8 cellular contexts compared by ENCODE assay signal in the genomic region with DNA sequence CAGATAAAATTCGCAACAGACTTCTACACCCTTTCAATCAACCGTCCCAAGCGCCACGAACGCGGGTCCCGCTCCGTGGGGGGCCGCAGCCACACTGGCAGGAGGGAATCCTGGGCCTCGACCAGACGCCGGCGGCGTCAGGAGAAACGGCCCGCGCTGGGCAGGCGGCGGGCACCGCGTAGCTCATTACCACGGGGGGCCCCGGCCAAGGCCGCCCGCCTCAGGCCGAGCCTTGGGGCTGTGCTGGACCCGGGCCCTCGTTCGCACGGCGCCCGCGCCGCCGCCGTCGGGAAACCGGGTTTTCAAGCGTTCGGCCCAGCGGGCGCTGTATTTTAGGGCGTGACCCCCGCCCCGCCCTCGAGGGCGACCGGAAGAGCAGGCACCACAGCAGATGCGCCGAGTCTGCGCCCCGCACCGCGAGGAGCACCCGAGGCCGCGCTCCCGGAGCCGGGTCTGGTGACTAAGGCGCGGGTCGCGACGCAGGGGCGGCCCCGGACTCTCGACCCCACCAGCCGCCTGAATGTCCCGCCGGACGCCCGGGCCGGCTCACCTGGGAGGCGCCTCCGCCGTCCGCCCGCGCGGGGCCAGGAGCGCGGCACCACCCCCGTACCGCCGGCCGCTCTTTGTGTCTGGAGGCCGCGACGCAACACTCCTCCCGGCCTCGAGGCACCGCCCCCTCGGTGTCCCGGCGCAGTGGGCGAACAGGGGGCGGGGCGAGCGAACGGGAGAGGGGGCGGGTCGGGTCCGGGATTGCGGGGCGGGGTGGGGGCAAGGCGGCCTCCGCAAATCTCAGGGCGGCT. TPM values are rescaled to one million over a fixed set of nuclear protein-coding genes. Genes with fewer than 3 reads are reported as not detected.
DNase-seq lines count a peak whose midpoint lies in the region; ATAC-seq and TF ChIP-seq lines count a peak whose summit lies in the region.

Gene NINL, minus strand, starts transcription at position 627 of the 800 bp plus-strand sequence. CDS start 58,944 bp downstream, outside the sequence.

- peak within 1 kb of the TSS; percentile 58 for H3K27ac Mint-ChIP-seq in activated T-helper 2 cell treated with anti-CD3 and anti-CD28 coated beads, Interferon-gamma antibody, Interleukin-2, Interleukin-4, amounts not matched to agents 10 μg/mL and 5 μg/mL and 100 μg/mL, durations not matched to agents 14 hours and 24 hours and 36 hours
- peak within 1 kb of the TSS; percentile 99 for H3K27ac Mint-ChIP-seq in nephron progenitor cell

- peaks cover 4% of the 10 kb centered on the region for H3K4me1 ChIP-seq in testis

- H3K4me3 ChIP-seq in fibroblast of villous mesenchyme (ENCODE audit: low read depth, low read length) (peak within 1 kb of the TSS; percentile 67), testis (peak within 1 kb of the TSS; percentile 77 to 83)

- POLR2A ChIA-PET in HEK293T (lab: Yijun Ruan, JAX): interaction anchor here (0.9 to 1.1 kb wide), 5 partner anchors 11 to 176 kb away, joined by 3 to 6 read pairs (median 3); no protein-coding TSS in a partner anchor

- TF ChIP-seq POLR2A in testis (IDR thresholded peaks at IDR 0.05): no peak

- no peaks in the 10 kb centered on the region for H3K9me3 ChIP-seq in testis

- no peaks in the 10 kb centered on the region for H3K9me3 Mint-ChIP-seq in activated T-helper 2 cell treated with anti-CD3 and anti-CD28 coated beads, Interferon-gamma antibody, Interleukin-2, Interleukin-4, amounts not matched to agents 10 μg/mL and 5 μg/mL and 100 μg/mL, durations not matched to agents 14 hours and 24 hours and 36 hours
- H3K9me3 Mint-ChIP-seq in nephron progenitor cell: peaks cover 3% of the 10 kb centered on the region

- CTCF ChIA-PET in HEK293T (lab: Yijun Ruan, JAX): no interaction called here

- no peak for ATAC-seq in GM21447 (IDR thresholded peaks at IDR 0.05; ENCODE audit: unreplicated experiment)

- peak within 1 kb of the TSS; percentile 80 for H3K4me3 Mint-ChIP-seq in activated T-helper 2 cell treated with anti-CD3 and anti-CD28 coated beads, Interferon-gamma antibody, Interleukin-2, Interleukin-4, amounts not matched to agents 10 μg/mL and 5 μg/mL and 100 μg/mL, durations not matched to agents 14 hours and 24 hours and 36 hours (ENCODE audit: low read depth)
- H3K4me3 Mint-ChIP-seq in nephron progenitor cell: peak within 1 kb of the TSS; percentile 96

- H3K27me3 ChIP-seq in testis: no peaks in the 10 kb centered on the region

- peak; percentile 26 for DNase-seq in DMS114 treated with DMSO at 0.1 percent for 48 hours (lab: John Stamatoyannopoulos, UW; ENCODE audit: unreplicated experiment)
- DNase-seq in HEK293T (ENCODE audit: extremely low spot score): peak; percentile 72
- DNase-seq in NCI-H748 treated with DMSO at 0.1 percent for 48 hours (lab: John Stamatoyannopoulos, UW): peak; percentile 31
- DNase-seq in activated T-helper 2 cell treated with anti-CD3 and anti-CD28 coated beads, Interferon-gamma antibody, Interleukin-2, Interleukin-4, amounts not matched to agents 10 μg/mL and 5 μg/mL and 100 μg/mL, durations not matched to agents 14 hours and 24 hours and 36 hours (ENCODE audit: low spot score): peak; percentile 52
- peak; percentile 59 for DNase-seq in fibroblast of villous mesenchyme (ENCODE audit: low read depth)
- peak; percentile 91 for DNase-seq in nephron progenitor cell
- peak; percentile 78 for DNase-seq in testis

- H3K27me3 Mint-ChIP-seq in activated T-helper 2 cell treated with anti-CD3 and anti-CD28 coated beads, Interferon-gamma antibody, Interleukin-2, Interleukin-4, amounts not matched to agents 10 μg/mL and 5 μg/mL and 100 μg/mL, durations not matched to agents 14 hours and 24 hours and 36 hours (ENCODE audit: low read depth): no peaks in the 10 kb centered on the region
- H3K27me3 Mint-ChIP-seq in nephron progenitor cell (ENCODE audit: low read depth, poor library complexity): no peaks in the 10 kb centered on the region

- no peaks in the 10 kb centered on the region for H3K36me3 ChIP-seq in testis (ENCODE audit: low read depth, missing control alignments)

- peaks cover 12% of the 10 kb centered on the region for H3K4me1 Mint-ChIP-seq in activated T-helper 2 cell treated with anti-CD3 and anti-CD28 coated beads, Interferon-gamma antibody, Interleukin-2, Interleukin-4, amounts not matched to agents 10 μg/mL and 5 μg/mL and 100 μg/mL, durations not matched to agents 14 hours and 24 hours and 36 hours (ENCODE audit: low read depth)
- peaks cover 31% of the 10 kb centered on the region for H3K4me1 Mint-ChIP-seq in nephron progenitor cell

- H3K27ac ChIP-seq in testis: peak within 1 kb of the TSS; percentile 56 to 89

- intact Hi-C loops in activated T-helper 2 cell treated with anti-CD3 and anti-CD28 coated beads, Interferon-gamma antibody, Interleukin-2, Interleukin-4, amounts not matched to agents 10 μg/mL and 5 μg/mL and 100 μg/mL, durations not matched to agents 14 hours and 24 hours and 36 hours (cut with micrococcal nuclease): loop anchor here (1.0 to 5.0 kb wide), 2 partner anchors 38 to 112 kb away; partner anchors contain the start of gene ZNF337
- intact Hi-C loops in testis (cut with DNase I; ENCODE audit: low total_unique reads): no loop called here

- WGBS in testis, 2 donors: 0 to 1% methylated on average over 4 to 89 of the region's 108 CpGs

- no peak for TF ChIP-seq CTCF in fibroblast of villous mesenchyme (IDR thresholded peaks at IDR 0.05; ENCODE audit: insufficient read depth, low read depth, low read length)
- no peak for TF ChIP-seq CTCF in nephron progenitor cell (IDR thresholded peaks at IDR 0.05)
- no peak for TF ChIP-seq CTCF in testis (IDR thresholded peaks at IDR 0.05)

- H3K36me3 Mint-ChIP-seq in activated T-helper 2 cell treated with anti-CD3 and anti-CD28 coated beads, Interferon-gamma antibody, Interleukin-2, Interleukin-4, amounts not matched to agents 10 μg/mL and 5 μg/mL and 100 μg/mL, durations not matched to agents 14 hours and 24 hours and 36 hours (ENCODE audit: low read depth): peaks cover 8% of the 10 kb centered on the region
- peaks cover 37% of the 10 kb centered on the region for H3K36me3 Mint-ChIP-seq in nephron progenitor cell (ENCODE audit: low read depth)

TF ChIP-seq in HEK293T, 16 proteins besides CTCF, POLR2A, EP300 and RAD21:
- TF ChIP-seq L3MBTL2 (conservative IDR thresholded peaks at IDR 0.05) (peak; percentile 75), FOXA1 (IDR thresholded peaks at IDR 0.05) (no peak)

RNA-seq across cellular contexts. Expression of gene NINL, which starts in this region (rescaled TPM):
- 6.9 and 7.5 TPM in 2 replicates for total RNA-seq in activated T-helper 2 cell treated with anti-CD3 and anti-CD28 coated beads, Interferon-gamma antibody, Interleukin-2, Interleukin-4, amounts not matched to agents 10 μg/mL and 5 μg/mL and 100 μg/mL, durations not matched to agents 14 hours and 24 hours and 36 hours
- total RNA-seq in fibroblast of villous mesenchyme (8.2 and 10.3 TPM in 2 replicates), testis (10 to 100 TPM; 32.8 to 33.4 TPM)
- 17.9 TPM for polyA plus RNA-seq in testis (ENCODE audit: insufficient read depth, low read depth, low replicate concordance)

Comparison
In these comparisons a context has a peak if more than half of its experiments do, and no peak if none do; other contexts are left out.
1. DNase-seq: peak in every context shown above with its lines; median percentile 91 in nephron progenitor cell; 78 in testis; 72 in HEK293T; 59 in fibroblast of villous mesenchyme; 52 in activated T-helper 2 cell treated with anti-CD3 and anti-CD28 coated beads, Interferon-gamma antibody, Interleukin-2, Interleukin-4, amounts not matched to agents 10 μg/mL and 5 μg/mL and 100 μg/mL, durations not matched to agents 14 hours and 24 hours and 36 hours; 31 in NCI-H748 treated with DMSO at 0.1 percent for 48 hours; 26 in DMS114 treated with DMSO at 0.1 percent for 48 hours.